In the genomic region with DNA sequence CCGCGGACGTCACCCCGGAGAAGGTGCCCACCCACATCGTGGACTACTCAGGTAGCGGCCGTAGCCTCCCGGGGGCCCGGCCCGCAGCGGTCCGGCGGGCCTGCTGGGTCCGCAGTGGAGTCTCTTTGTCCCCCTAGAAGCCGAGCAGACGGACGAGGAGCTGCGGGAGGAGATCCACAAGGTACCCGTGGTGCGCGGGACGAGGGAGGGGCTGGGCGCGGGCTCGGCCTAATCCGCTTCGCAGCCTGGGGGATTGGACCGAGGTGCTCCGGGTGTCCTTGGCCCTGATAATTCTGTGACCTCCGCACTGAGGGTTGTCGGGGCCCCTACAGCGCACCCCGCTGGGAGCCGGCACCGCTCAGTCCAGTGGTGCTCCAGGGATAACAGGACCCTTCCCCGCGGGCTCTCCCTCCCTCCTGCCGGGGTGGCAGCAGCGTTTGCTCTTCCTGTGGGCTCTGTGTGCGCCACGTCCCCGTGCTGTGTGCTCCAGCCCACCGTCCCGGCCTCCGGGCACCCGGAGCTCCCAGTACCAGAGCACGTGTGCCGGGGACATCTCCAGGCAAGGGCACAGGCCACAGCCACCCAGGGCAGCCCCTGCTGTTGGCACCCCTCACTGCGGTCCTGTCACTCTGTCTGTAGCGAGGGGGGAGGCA, we compare ENCODE assay signal across 6 cellular contexts. TPM values are rescaled to one million over a fixed set of nuclear protein-coding genes. Genes with fewer than 3 reads are reported as not detected.
DNase-seq lines count a peak whose midpoint lies in the region; ATAC-seq and TF ChIP-seq lines count a peak whose summit lies in the region.

No MANE protein-coding gene starts in this region.

- CTCF ChIA-PET in MCF 10A (lab: Yijun Ruan, JAX), result interaction anchor here (1.0 to 2.3 kb wide), 8 partner anchors 8 to 92 kb away, joined by 3 to 9 read pairs (median 6); a partner anchor contains a TSS

- intact Hi-C loops in MCF 10A (cut with micrococcal nuclease), result no loop called here

- peaks cover 29% of the 10 kb centered on the region for H3K36me3 Mint-ChIP-seq in MCF 10A (ENCODE audit: insufficient read depth, unreplicated experiment)
- no peaks in the 10 kb centered on the region for H3K36me3 Mint-ChIP-seq in neural crest cell (ENCODE audit: low read depth)

- no TSS peak for BruUV-seq in MCF 10A (replicated peaks; lab: Mats Ljungman, UMichigan)

- POLR2A ChIA-PET in MCF 10A (lab: Yijun Ruan, JAX), result interaction anchor here (0.9 to 3.2 kb wide), 15 partner anchors 8 to 244 kb away, joined by 3 to 17 read pairs (median 5); a partner anchor contains a TSS

- H3K27ac Mint-ChIP-seq in MCF 10A (ENCODE audit: low read depth, unreplicated experiment) (peak overlapping the region; percentile 85), neural crest cell (ENCODE audit: unreplicated experiment) (no peak overlapping the region)

- no peaks in the 10 kb centered on the region for H3K9me3 Mint-ChIP-seq in MCF 10A (ENCODE audit: unreplicated experiment)
- H3K9me3 Mint-ChIP-seq in neural crest cell, result no peaks in the 10 kb centered on the region

- H3K27me3 Mint-ChIP-seq in MCF 10A (ENCODE audit: insufficient read depth, unreplicated experiment), result no peaks in the 10 kb centered on the region
- no peaks in the 10 kb centered on the region for H3K27me3 Mint-ChIP-seq in neural crest cell (ENCODE audit: low read depth)

- H3K4me1 Mint-ChIP-seq in MCF 10A (ENCODE audit: insufficient read depth, unreplicated experiment) (no peaks in the 10 kb centered on the region), neural crest cell (peaks cover 4% of the 10 kb centered on the region)

- ATAC-seq in HG03442 (IDR thresholded peaks at IDR 0.05; ENCODE audit: unreplicated experiment), result no peak

- TF ChIP-seq CTCF in MCF 10A (IDR thresholded peaks at IDR 0.05; ENCODE audit: unreplicated experiment) (no peak), neural crest cell (conservative IDR thresholded peaks at IDR 0.05) (no peak)

- H3K4me3 Mint-ChIP-seq in MCF 10A (ENCODE audit: unreplicated experiment) (peak overlapping the region; percentile 75), neural crest cell (peak overlapping the region; percentile 84)

- peak; percentile 67 for DNase-seq in DMS 273 (lab: John Stamatoyannopoulos, UW; ENCODE audit: unreplicated experiment)
- DNase-seq in DMS 273 treated with DMSO at 0.1 percent for 48 hours (lab: John Stamatoyannopoulos, UW), result no peak
- DNase-seq in MCF 10A (ENCODE audit: unreplicated experiment), result no peak
- no peak for DNase-seq in neural crest cell (ENCODE audit: low read depth, low spot score)
- no peak for DNase-seq in kidney glomerular epithelial cell (lab: John Stamatoyannopoulos, UW)

RNA-seq across cellular contexts. Expression of a gene that starts 0.7 kb away (rescaled TPM):
- 110 and 118 TPM in 2 replicates for total RNA-seq in MCF 10A (2022)
- 171 and 189 TPM in 2 replicates for total RNA-seq in neural crest cell

RNA-seq across cellular contexts. Expression of a gene that starts 6.8 kb away (rescaled TPM):
- total RNA-seq in MCF 10A (2022) (3.0 and 4.5 TPM in 2 replicates), neural crest cell (3.0 and 3.1 TPM in 2 replicates)

RNA-seq across cellular contexts. Expression of a gene that starts 11.6 kb away (rescaled TPM):
- total RNA-seq in MCF 10A (2022) (99.3 and 124 TPM in 2 replicates), neural crest cell (81.5 and 99.3 TPM in 2 replicates)

RNA-seq across cellular contexts. Expression of a gene that starts 15.5 kb away (rescaled TPM):
- total RNA-seq in MCF 10A (2022) (23.6 and 33.4 TPM in 2 replicates), neural crest cell (60.8 and 64.5 TPM in 2 replicates)

RNA-seq across cellular contexts. Expression of a gene that starts 19.5 kb away (rescaled TPM):
- total RNA-seq in MCF 10A (2022) (40.4 and 47.9 TPM in 2 replicates), neural crest cell (95.8 and 97.0 TPM in 2 replicates)
